Comparison of ENCODE assay signal across 8 cellular contexts in the genomic region with DNA sequence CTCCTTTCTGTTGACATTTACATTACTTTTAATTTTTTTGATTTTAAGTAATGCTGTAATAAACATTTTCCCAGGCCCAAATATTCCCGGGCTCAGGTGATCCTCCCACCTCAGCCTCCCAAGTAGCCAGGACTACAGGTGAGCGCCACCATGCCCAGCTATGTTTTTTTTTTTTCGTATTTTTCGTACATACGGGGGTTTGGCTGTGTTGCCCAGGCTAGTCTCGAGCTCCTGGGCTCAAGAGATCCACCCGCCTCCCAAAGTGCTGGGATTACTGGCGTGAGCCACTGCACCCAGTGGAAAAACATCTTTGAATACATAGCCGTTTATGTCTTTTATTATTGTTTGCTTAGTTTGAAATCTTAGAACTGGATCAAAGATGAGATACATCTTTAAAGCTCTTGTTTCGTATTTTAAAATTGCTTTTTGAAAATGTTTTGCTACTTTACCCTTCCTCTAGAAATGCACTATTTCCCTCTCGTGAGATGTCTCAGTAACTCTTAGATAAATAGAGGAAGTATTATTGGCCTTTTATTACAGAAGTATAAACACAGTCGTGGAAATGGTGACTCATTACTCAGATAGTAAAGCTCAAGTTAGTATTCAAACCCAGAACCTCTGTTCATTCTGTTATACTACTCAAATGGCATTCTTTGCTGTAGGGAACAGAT. TPM values are rescaled to one million over a fixed set of nuclear protein-coding genes. Genes with fewer than 3 reads are reported as not detected.
DNase-seq lines count a peak whose midpoint lies in the region; ATAC-seq and TF ChIP-seq lines count a peak whose summit lies in the region.

No MANE protein-coding gene starts in this region.

- ATAC-seq in activated naive CD8-positive, alpha-beta T cell treated with anti-CD3 and anti-CD28 coated beads, Interleukin-2, amount 10 ng/mL, durations not matched to agents 7 days and 5 days (ENCODE audit: low read depth): no peak
- ATAC-seq in HG03135 (IDR thresholded peaks at IDR 0.05; ENCODE audit: unreplicated experiment) (no peak), GM18502 (IDR thresholded peaks at IDR 0.05; ENCODE audit: poor library complexity, unreplicated experiment) (no peak), GM18861 (IDR thresholded peaks at IDR 0.05; ENCODE audit: unreplicated experiment) (no peak)

- 45 to 50% methylated on average over 12 of the region's 12 CpGs for WGBS in tibial nerve, 2 donors

- H3K4me3 ChIP-seq in LNCaP clone FGC (ENCODE audit: low read depth, low read length) (peak overlapping the region; percentile 92), tibial nerve (peak overlapping the region in 3 of 4 donors; percentile 3 to 78 (median 67))

- H3K4me1 Mint-ChIP-seq in activated naive CD8-positive, alpha-beta T cell treated with anti-CD3 and anti-CD28 coated beads, Interleukin-2, amount 10 ng/mL, durations not matched to agents 7 days and 5 days: peaks cover 31% of the 10 kb centered on the region

- peak; percentile 11 for DNase-seq in Daoy (ENCODE audit: low read depth)
- DNase-seq in LNCaP clone FGC (ENCODE audit: low read depth): peak; percentile 75
- no peak for DNase-seq in activated naive CD8-positive, alpha-beta T cell treated with anti-CD3 and anti-CD28 coated beads, Interleukin-2, amount 10 ng/mL, durations not matched to agents 7 days and 5 days
- peak; percentile 54 for DNase-seq in kidney tubule cell (ENCODE audit: low spot score)
- DNase-seq in tibial nerve (ENCODE audit: low spot score in 2 of 2): no peak

- H3K4me1 ChIP-seq in tibial nerve: peaks cover 0 to 52% (median 18%) of the 10 kb centered on the region in 4 donors

- peak in 1 of 2 donors; percentile 42 for TF ChIP-seq EP300 in tibial nerve (IDR thresholded peaks at IDR 0.05)

- H3K9me3 ChIP-seq in tibial nerve: no peaks in the 10 kb centered on the region

- H3K27ac Mint-ChIP-seq in activated naive CD8-positive, alpha-beta T cell treated with anti-CD3 and anti-CD28 coated beads, Interleukin-2, amount 10 ng/mL, durations not matched to agents 7 days and 5 days: peak overlapping the region; percentile 82

- peak in 1 of 2 donors; percentile 31 for TF ChIP-seq POLR2A in tibial nerve (IDR thresholded peaks at IDR 0.05)

- H3K27ac ChIP-seq in tibial nerve: peak overlapping the region in 3 of 4 donors; percentile 95 to 100 (median 99)

- no peaks in the 10 kb centered on the region for H3K9me3 Mint-ChIP-seq in activated naive CD8-positive, alpha-beta T cell treated with anti-CD3 and anti-CD28 coated beads, Interleukin-2, amount 10 ng/mL, durations not matched to agents 7 days and 5 days

- H3K36me3 Mint-ChIP-seq in activated naive CD8-positive, alpha-beta T cell treated with anti-CD3 and anti-CD28 coated beads, Interleukin-2, amount 10 ng/mL, durations not matched to agents 7 days and 5 days: peaks cover 34% of the 10 kb centered on the region

- no peaks in the 10 kb centered on the region for H3K27me3 ChIP-seq in tibial nerve

- peak overlapping the region; percentile 92 for H3K4me3 Mint-ChIP-seq in activated naive CD8-positive, alpha-beta T cell treated with anti-CD3 and anti-CD28 coated beads, Interleukin-2, amount 10 ng/mL, durations not matched to agents 7 days and 5 days

- TF ChIP-seq CTCF in LNCaP clone FGC (IDR thresholded peaks at IDR 0.05; ENCODE audit: control insufficient read depth, extremely low read depth, insufficient read depth) (no peak), tibial nerve (IDR thresholded peaks at IDR 0.05) (no peak)

- no peaks in the 10 kb centered on the region for H3K27me3 Mint-ChIP-seq in activated naive CD8-positive, alpha-beta T cell treated with anti-CD3 and anti-CD28 coated beads, Interleukin-2, amount 10 ng/mL, durations not matched to agents 7 days and 5 days

- POLR2A ChIA-PET in activated naive CD8-positive, alpha-beta T cell treated with anti-CD3 and anti-CD28 coated beads, Interleukin-2, amount 10 ng/mL, durations not matched to agents 7 days and 5 days (lab: Charles Lee): interaction anchor here (0.6 to 4.5 kb wide), 10 partner anchors 11 to 589 kb away, joined by 3 to 159 read pairs (median 14); partner anchors contain the start of genes METTL4, MYL12A and NDC80

- no peaks in the 10 kb centered on the region for H3K36me3 ChIP-seq in tibial nerve

RNA-seq across cellular contexts. Expression of gene SMCHD1, which starts 2.4 kb away (rescaled TPM):
- total RNA-seq in Daoy (2014; rRNA removed; shearing (Covaris generic)): 27.4 and 37.8 TPM in 2 replicates
- 100 to 1,000 TPM; 171 to 177 TPM for total RNA-seq in activated naive CD8-positive, alpha-beta T cell treated with anti-CD3 and anti-CD28 coated beads, Interleukin-2, amount 10 ng/mL, durations not matched to agents 7 days and 5 days
- 10 to 100 TPM; 59.8 to 96.5 (median 73.6) TPM for total RNA-seq in tibial nerve

Comparison
In these comparisons a context has a peak if more than half of its experiments do, and no peak if none do; other contexts are left out.
1. DNase-seq: peak in Daoy (single experiment), LNCaP clone FGC (single experiment) and kidney tubule cell (single experiment); none in activated naive CD8-positive, alpha-beta T cell treated with anti-CD3 and anti-CD28 coated beads, Interleukin-2, amount 10 ng/mL, durations not matched to agents 7 days and 5 days (single experiment) and tibial nerve (0 of 2).